20 cellular contexts compared by ENCODE assay signal in genomic region chr6:125101656-125102055, GRCh38. TPM values are rescaled to one million over a fixed set of nuclear protein-coding genes. Genes with fewer than 3 reads are reported as not detected.
A peak's percentile ranks its signal among the peaks of the same experiment; 100 is the strongest.
DNase-seq lines count a peak whose midpoint lies in the region; ATAC-seq, FAIRE-seq and TF ChIP-seq lines count a peak whose summit lies in the region.
"Had no signal": no experiment of that assay in that cellular context is flagged by ENCODE, and none has a peak within 500 bp of the region (broad histone marks: within the 10 kb centered on the region; RNA-seq: fewer than 3 reads in every experiment).

No MANE protein-coding gene starts in this region.

- no peaks in the 10 kb centered on the region for H3K36me3 Mint-ChIP-seq in astrocyte (ENCODE audit: low read depth, unreplicated experiment)
- H3K36me3 Mint-ChIP-seq in WTC11: no peaks in the 10 kb centered on the region
- H3K36me3 Mint-ChIP-seq: activated naive CD4-positive, alpha-beta T cell treated with anti-CD3 and anti-CD28 coated beads, Interleukin-2, amount 10 ng/mL, durations not matched to agents 7 days and 5 days; natural killer cell had no signal

- CTCF ChIA-PET in WTC11 (lab: Charles Lee): no interaction called here

- no peaks in the 10 kb centered on the region for H3K79me2 ChIP-seq in astrocyte (ENCODE audit: insufficient read depth, low read length)

- no peaks in the 10 kb centered on the region for H3K27me3 ChIP-seq in astrocyte (ENCODE audit: insufficient read depth, low read length)
- no peaks in the 10 kb centered on the region for H3K27me3 ChIP-seq in sigmoid colon

- TF ChIP-seq CTCF in astrocyte (IDR thresholded peaks at IDR 0.05; ENCODE audit: insufficient read depth, low read depth, low read length): no peak
- no peak for TF ChIP-seq CTCF in sigmoid colon (IDR thresholded peaks at IDR 0.05)
- TF ChIP-seq CTCF in WTC11 (IDR thresholded peaks at IDR 0.05): no peak

- no peak overlapping the region for H3K4me3 ChIP-seq in astrocyte (ENCODE audit: insufficient read depth, low read depth, low read length)
- no peak overlapping the region for H3K4me3 ChIP-seq in sigmoid colon
- H3K4me3 ChIP-seq: GM23338 had no signal

- H3K27me3 Mint-ChIP-seq in astrocyte (ENCODE audit: low read depth, unreplicated experiment) (no peaks in the 10 kb centered on the region), WTC11 (ENCODE audit: low read depth) (peaks cover 33% of the 10 kb centered on the region)

- POLR2A ChIA-PET in WTC11 (lab: Charles Lee): no interaction called here

- peak overlapping the region; percentile 22 for H3K9ac ChIP-seq in astrocyte (ENCODE audit: low read length)

- FAIRE-seq in astrocyte (lab: Jason Lieb, UNC): no peak
- FAIRE-seq: frontal cortex, G401.6, GM12891 had no signal

- H3K27ac Mint-ChIP-seq in astrocyte (ENCODE audit: unreplicated experiment): peak overlapping the region; percentile 100
- no peak overlapping the region for H3K27ac Mint-ChIP-seq in WTC11
- H3K27ac Mint-ChIP-seq: activated CD4-positive, alpha-beta T cell treated with anti-CD3 and anti-CD28 coated beads, Interleukin-2, amount 10 ng/mL, durations not matched to agents 7 days and 5 days; activated naive CD4-positive, alpha-beta T cell treated with anti-CD3 and anti-CD28 coated beads, Interleukin-2, amount 10 ng/mL, durations not matched to agents 7 days and 5 days had no signal

- 90 to 91% methylated on average over 2 of the region's 2 CpGs for WGBS in sigmoid colon, 2 donors

- H3K9me3 Mint-ChIP-seq in astrocyte (ENCODE audit: unreplicated experiment) (no peaks in the 10 kb centered on the region), WTC11 (no peaks in the 10 kb centered on the region)
- H3K9me3 Mint-ChIP-seq: activated CD4-positive, alpha-beta T cell treated with anti-CD3 and anti-CD28 coated beads, Interleukin-2, amount 10 ng/mL, durations not matched to agents 7 days and 5 days; activated naive CD4-positive, alpha-beta T cell treated with anti-CD3 and anti-CD28 coated beads, Interleukin-2, amount 10 ng/mL, durations not matched to agents 7 days and 5 days; GM23338; natural killer cell had no signal

- H3K4me1 ChIP-seq in astrocyte (ENCODE audit: insufficient read depth, low read length) (peaks cover 42% of the 10 kb centered on the region), sigmoid colon (peaks cover 0 to 66% (median 50%) of the 10 kb centered on the region in 4 donors)

- no peak for TF ChIP-seq POLR2A in sigmoid colon (IDR thresholded peaks at IDR 0.05)

- H3K36me3 ChIP-seq in astrocyte (ENCODE audit: insufficient read depth, low read length) (no peaks in the 10 kb centered on the region), sigmoid colon (no peaks in the 10 kb centered on the region)

- H3K4me3 Mint-ChIP-seq in astrocyte (ENCODE audit: unreplicated experiment) (no peak overlapping the region), WTC11 (no peak overlapping the region)
- H3K4me3 Mint-ChIP-seq: activated CD4-positive, alpha-beta T cell treated with anti-CD3 and anti-CD28 coated beads, Interleukin-2, amount 10 ng/mL, durations not matched to agents 7 days and 5 days; activated naive CD4-positive, alpha-beta T cell treated with anti-CD3 and anti-CD28 coated beads, Interleukin-2, amount 10 ng/mL, durations not matched to agents 7 days and 5 days; GM23338 had no signal

- H4K20me1 ChIP-seq in astrocyte (ENCODE audit: insufficient read depth, low read length): no peaks in the 10 kb centered on the region

- H3K27ac ChIP-seq in astrocyte (ENCODE audit: low read depth, low read length) (peak overlapping the region; percentile 78), sigmoid colon (peak overlapping the region; percentile 61 to 81 (median 78))

- peak; percentile 36 for DNase-seq in ELR (ENCODE audit: low read depth)
- DNase-seq in astrocyte (ENCODE audit: low read depth): no peak
- peak; percentile 20 for DNase-seq in fibroblast of peridontal ligament (ENCODE audit: extremely low read depth)
- no peak for DNase-seq in sigmoid colon
- no peak for DNase-seq in NCI-H2227 (lab: John Stamatoyannopoulos, UW; ENCODE audit: unreplicated experiment)
- no peak for DNase-seq in stimulated activated CD4-positive, alpha-beta T cell treated with anti-CD3 and anti-CD28 coated beads, Interleukin-15, amount 100 ng/mL, for 24 hours
- no peak for DNase-seq in NCI-H1694 (lab: John Stamatoyannopoulos, UW)
- no peak for DNase-seq in WTC11 (ENCODE audit: low spot score)
- DNase-seq: activated CD4-positive, alpha-beta T cell treated with anti-CD3 and anti-CD28 coated beads, Interleukin-2, amount 10 ng/mL, durations not matched to agents 7 days and 5 days; activated naive CD4-positive, alpha-beta T cell treated with anti-CD3 and anti-CD28 coated beads, Interleukin-2, amount 10 ng/mL, durations not matched to agents 7 days and 5 days; effector memory CD4-positive, alpha-beta T cell; natural killer cell; NCI-H146; NCI-H446 treated with DMSO at 0.1 percent for 48 hours; SIG-M5; T-helper 9 cell had no signal

- H3K4me1 Mint-ChIP-seq in astrocyte (ENCODE audit: low read depth, unreplicated experiment) (peaks cover 56% of the 10 kb centered on the region), WTC11 (peaks cover 33% of the 10 kb centered on the region)

- no peak overlapping the region for H3K4me2 ChIP-seq in astrocyte (ENCODE audit: low read length)
- H3K4me2 ChIP-seq: GM23338 had no signal

- no peaks in the 10 kb centered on the region for H3K9me3 ChIP-seq in astrocyte (ENCODE audit: insufficient read depth, low read depth, low read length)
- no peaks in the 10 kb centered on the region for H3K9me3 ChIP-seq in sigmoid colon

- intact Hi-C loops in sigmoid colon (cut with DNase I): no loop called here

- no peak for TF ChIP-seq EP300 in sigmoid colon (IDR thresholded peaks at IDR 0.05)

- ATAC-seq in WTC11: no peak
- ATAC-seq: GM23338, natural killer cell had no signal

- H2AFZ ChIP-seq in astrocyte (ENCODE audit: low read depth, low read length): peak overlapping the region; percentile 36
- H2AFZ ChIP-seq: GM23338 had no signal

TF ChIP-seq in WTC11, 78 proteins besides CTCF, POLR2A, EP300 and RAD21:
- TF ChIP-seq ZBTB43 (CRISPR knock-in tag; IDR thresholded peaks at IDR 0.05) (no peak), PRRX2 (CRISPR knock-in tag; IDR thresholded peaks at IDR 0.05) (no peak), MYBL2 (CRISPR knock-in tag; IDR thresholded peaks at IDR 0.05) (no peak)

RNA-seq across cellular contexts. Expression of gene TPD52L1, which starts 51.9 kb away (rescaled TPM):
- 32.4 and 32.8 TPM in 2 replicates for total RNA-seq in astrocyte
- total RNA-seq in sigmoid colon: 10 to 100 TPM; 61.0 to 98.9 (median 73.8) TPM
- 10 to 100 TPM in 2 of 3 donors, 1 to 10 TPM in 1; 8.1 to 21.8 (median 13.8) TPM for polyA plus RNA-seq in sigmoid colon
- total RNA-seq in WTC11 (2021): 12.4 to 17.7 TPM (median 15.0 TPM) in 3 replicates
- total RNA-seq: activated CD4-positive, alpha-beta T cell treated with anti-CD3 and anti-CD28 coated beads, Interleukin-2, amount 10 ng/mL, durations not matched to agents 7 days and 5 days had no signal

Comparison
In these comparisons a context has a peak if more than half of its experiments do, and no peak if none do; other contexts are left out.
1. DNase-seq: peak in ELR (single experiment) and fibroblast of peridontal ligament (single experiment); none in astrocyte (single experiment), sigmoid colon (single experiment), NCI-H2227 (single experiment), stimulated activated CD4-positive, alpha-beta T cell treated with anti-CD3 and anti-CD28 coated beads, Interleukin-15, amount 100 ng/mL, for 24 hours (single experiment), NCI-H1694 (single experiment) and WTC11 (single experiment).